ENCODE assay signal across 8 cellular contexts in the genomic region with DNA sequence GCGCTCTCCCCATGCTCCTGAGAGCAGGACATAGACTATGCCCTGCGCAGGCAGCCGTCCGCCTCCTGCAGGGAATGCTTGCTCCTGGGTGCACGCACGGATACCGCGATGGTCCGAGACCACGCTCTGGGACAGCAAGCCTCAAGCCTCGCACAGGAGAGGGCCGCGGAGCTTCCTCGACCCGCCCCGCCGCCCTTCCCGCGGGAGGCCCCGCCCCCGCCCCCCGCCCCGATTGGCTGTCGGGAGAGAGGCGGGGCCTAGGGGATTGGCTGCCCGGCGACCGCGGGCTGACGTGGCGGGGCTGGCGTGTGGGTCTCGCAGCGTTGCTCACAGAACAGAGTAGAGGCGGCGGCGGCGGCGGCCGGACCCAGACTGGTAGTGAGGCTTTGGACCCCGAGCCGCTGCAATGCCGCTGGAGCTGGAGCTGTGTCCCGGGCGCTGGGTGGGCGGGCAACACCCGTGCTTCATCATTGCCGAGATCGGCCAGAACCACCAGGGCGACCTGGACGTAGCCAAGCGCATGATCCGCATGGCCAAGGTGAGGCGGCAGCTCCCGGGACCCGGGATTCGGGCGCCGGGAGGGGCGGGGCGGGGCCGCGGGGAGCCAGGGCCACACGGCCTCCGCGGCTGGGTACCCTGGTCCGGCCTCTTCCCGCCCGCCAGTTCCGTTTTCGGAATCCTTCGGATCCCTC. TPM values are rescaled to one million over a fixed set of nuclear protein-coding genes. Genes with fewer than 3 reads are reported as not detected.
DNase-seq lines count a peak whose midpoint lies in the region; ATAC-seq and TF ChIP-seq lines count a peak whose summit lies in the region.

A gene with protein sequence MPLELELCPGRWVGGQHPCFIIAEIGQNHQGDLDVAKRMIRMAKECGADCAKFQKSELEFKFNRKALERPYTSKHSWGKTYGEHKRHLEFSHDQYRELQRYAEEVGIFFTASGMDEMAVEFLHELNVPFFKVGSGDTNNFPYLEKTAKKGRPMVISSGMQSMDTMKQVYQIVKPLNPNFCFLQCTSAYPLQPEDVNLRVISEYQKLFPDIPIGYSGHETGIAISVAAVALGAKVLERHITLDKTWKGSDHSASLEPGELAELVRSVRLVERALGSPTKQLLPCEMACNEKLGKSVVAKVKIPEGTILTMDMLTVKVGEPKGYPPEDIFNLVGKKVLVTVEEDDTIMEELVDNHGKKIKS (plus strand): TSS at position 330 of the 692 bp plus-strand sequence. CDS start 77 bp downstream, at position 407.

- H3K27me3 Mint-ChIP-seq in activated T-helper 2 cell treated with anti-CD3 and anti-CD28 coated beads, Interferon-gamma antibody, Interleukin-2, Interleukin-4, amounts not matched to agents 10 μg/mL and 5 μg/mL and 100 μg/mL, durations not matched to agents 14 hours and 24 hours and 36 hours (ENCODE audit: low read depth), result no peaks in the 10 kb centered on the region
- H3K27me3 Mint-ChIP-seq in naive thymus-derived CD8-positive, alpha-beta T cell, result no peaks in the 10 kb centered on the region
- H3K27me3 Mint-ChIP-seq in stimulated activated naive B cell treated with anti-CD40 and anti-IgM and Interleukin-4, amounts not matched to agents 10 μg/mL and 1 μg/mL and 100 μg/mL, for 72 hours, result no peaks in the 10 kb centered on the region

- peaks cover 21% of the 10 kb centered on the region for H3K36me3 ChIP-seq in RWPE2 (ENCODE audit: low read depth)

- intact Hi-C loops in activated T-helper 2 cell treated with anti-CD3 and anti-CD28 coated beads, Interferon-gamma antibody, Interleukin-2, Interleukin-4, amounts not matched to agents 10 μg/mL and 5 μg/mL and 100 μg/mL, durations not matched to agents 14 hours and 24 hours and 36 hours (cut with micrococcal nuclease), result loop anchor here (1.0 to 5.0 kb wide), 6 partner anchors 11 to 424 kb away; a partner anchor contains a TSS

- no peaks in the 10 kb centered on the region for H3K9me3 Mint-ChIP-seq in activated T-helper 2 cell treated with anti-CD3 and anti-CD28 coated beads, Interferon-gamma antibody, Interleukin-2, Interleukin-4, amounts not matched to agents 10 μg/mL and 5 μg/mL and 100 μg/mL, durations not matched to agents 14 hours and 24 hours and 36 hours
- no peaks in the 10 kb centered on the region for H3K9me3 Mint-ChIP-seq in naive thymus-derived CD8-positive, alpha-beta T cell
- peaks cover 4 to 6% of the 10 kb centered on the region in 2 donors for H3K9me3 Mint-ChIP-seq in stimulated activated naive B cell treated with anti-CD40 and anti-IgM and Interleukin-4, amounts not matched to agents 10 μg/mL and 1 μg/mL and 100 μg/mL, for 72 hours

- H3K9me3 ChIP-seq in RWPE2 (ENCODE audit: severe bottlenecking), result no peaks in the 10 kb centered on the region

- H3K4me3 ChIP-seq in LNCaP clone FGC (ENCODE audit: low read depth, low read length), result peak within 1 kb of the TSS; percentile 57
- H3K4me3 ChIP-seq in RWPE2 (ENCODE audit: severe bottlenecking), result peak within 1 kb of the TSS; percentile 84
- H3K4me3 ChIP-seq in fibroblast of mammary gland (ENCODE audit: control insufficient read depth, low read depth, low read length), result peak within 1 kb of the TSS; percentile 88

- POLR2A ChIA-PET in naive thymus-derived CD8-positive, alpha-beta T cell (lab: Charles Lee), result interaction anchor here (0.7 to 2.8 kb wide), 14 partner anchors 12 to 203 kb away, joined by 3 to 37 read pairs (median 4); a partner anchor contains a TSS

- H3K36me3 Mint-ChIP-seq in activated T-helper 2 cell treated with anti-CD3 and anti-CD28 coated beads, Interferon-gamma antibody, Interleukin-2, Interleukin-4, amounts not matched to agents 10 μg/mL and 5 μg/mL and 100 μg/mL, durations not matched to agents 14 hours and 24 hours and 36 hours (ENCODE audit: low read depth), result peaks cover 22% of the 10 kb centered on the region
- H3K36me3 Mint-ChIP-seq in naive thymus-derived CD8-positive, alpha-beta T cell, result peaks cover 0 to 10% (median 3%) of the 10 kb centered on the region in 3 donors
- H3K36me3 Mint-ChIP-seq in stimulated activated naive B cell treated with anti-CD40 and anti-IgM and Interleukin-4, amounts not matched to agents 10 μg/mL and 1 μg/mL and 100 μg/mL, for 72 hours, result peaks cover 19 to 28% of the 10 kb centered on the region in 2 donors

- H3K27ac ChIP-seq in RWPE2 (ENCODE audit: poor library complexity, severe bottlenecking), result peak within 1 kb of the TSS; percentile 48

- H3K27me3 ChIP-seq in RWPE2 (ENCODE audit: insufficient read depth, poor library complexity, severe bottlenecking), result no peaks in the 10 kb centered on the region

- TF ChIP-seq CTCF in LNCaP clone FGC (IDR thresholded peaks at IDR 0.05; ENCODE audit: control insufficient read depth, extremely low read depth, insufficient read depth) (no peak), RWPE2 (IDR thresholded peaks at IDR 0.05; ENCODE audit: poor library complexity, severe bottlenecking) (no peak), fibroblast of mammary gland (conservative IDR thresholded peaks at IDR 0.05; ENCODE audit: control insufficient read depth, insufficient read depth, low read depth, low read length) (no peak)

- H3K4me3 Mint-ChIP-seq in activated T-helper 2 cell treated with anti-CD3 and anti-CD28 coated beads, Interferon-gamma antibody, Interleukin-2, Interleukin-4, amounts not matched to agents 10 μg/mL and 5 μg/mL and 100 μg/mL, durations not matched to agents 14 hours and 24 hours and 36 hours (ENCODE audit: low read depth), result peak within 1 kb of the TSS; percentile 88
- peak within 1 kb of the TSS; percentile 90 to 99 (median 96) for H3K4me3 Mint-ChIP-seq in naive thymus-derived CD8-positive, alpha-beta T cell
- H3K4me3 Mint-ChIP-seq in stimulated activated naive B cell treated with anti-CD40 and anti-IgM and Interleukin-4, amounts not matched to agents 10 μg/mL and 1 μg/mL and 100 μg/mL, for 72 hours, result peak within 1 kb of the TSS; percentile 94 to 99

- peaks cover 40% of the 10 kb centered on the region for H3K4me1 Mint-ChIP-seq in activated T-helper 2 cell treated with anti-CD3 and anti-CD28 coated beads, Interferon-gamma antibody, Interleukin-2, Interleukin-4, amounts not matched to agents 10 μg/mL and 5 μg/mL and 100 μg/mL, durations not matched to agents 14 hours and 24 hours and 36 hours (ENCODE audit: low read depth)
- peaks cover 8 to 35% (median 25%) of the 10 kb centered on the region in 4 donors for H3K4me1 Mint-ChIP-seq in naive thymus-derived CD8-positive, alpha-beta T cell
- peaks cover 18 to 33% of the 10 kb centered on the region in 2 donors for H3K4me1 Mint-ChIP-seq in stimulated activated naive B cell treated with anti-CD40 and anti-IgM and Interleukin-4, amounts not matched to agents 10 μg/mL and 1 μg/mL and 100 μg/mL, for 72 hours

- peaks cover 6% of the 10 kb centered on the region for H3K4me1 ChIP-seq in RWPE2 (ENCODE audit: insufficient read depth, poor library complexity, severe bottlenecking)

- DNase-seq in EL (peak; percentile 98), H4 (ENCODE audit: low spot score) (peak; percentile 96), LNCaP clone FGC (ENCODE audit: low read depth) (peak; percentile 88), RWPE2 (ENCODE audit: low spot score) (peak; percentile 93), fibroblast of mammary gland (ENCODE audit: low read depth) (peak; percentile 94)
- DNase-seq in activated T-helper 2 cell treated with anti-CD3 and anti-CD28 coated beads, Interferon-gamma antibody, Interleukin-2, Interleukin-4, amounts not matched to agents 10 μg/mL and 5 μg/mL and 100 μg/mL, durations not matched to agents 14 hours and 24 hours and 36 hours (ENCODE audit: low spot score), result peak; percentile 89
- peak; percentile 86 to 95 (median 88) for DNase-seq in naive thymus-derived CD8-positive, alpha-beta T cell
- peak; percentile 90 for DNase-seq in stimulated activated naive B cell treated with anti-CD40 and anti-IgM and Interleukin-4, amounts not matched to agents 10 μg/mL and 1 μg/mL and 100 μg/mL, for 72 hours

- H3K27ac Mint-ChIP-seq in activated T-helper 2 cell treated with anti-CD3 and anti-CD28 coated beads, Interferon-gamma antibody, Interleukin-2, Interleukin-4, amounts not matched to agents 10 μg/mL and 5 μg/mL and 100 μg/mL, durations not matched to agents 14 hours and 24 hours and 36 hours, result peak within 1 kb of the TSS; percentile 91
- H3K27ac Mint-ChIP-seq in naive thymus-derived CD8-positive, alpha-beta T cell, result peak within 1 kb of the TSS; percentile 88 to 98 (median 96)
- peak within 1 kb of the TSS; percentile 98 for H3K27ac Mint-ChIP-seq in stimulated activated naive B cell treated with anti-CD40 and anti-IgM and Interleukin-4, amounts not matched to agents 10 μg/mL and 1 μg/mL and 100 μg/mL, for 72 hours

- peak; percentile 93 for ATAC-seq in RWPE2 (ENCODE audit: low read depth)
- ATAC-seq in naive thymus-derived CD8-positive, alpha-beta T cell, result peak; percentile 92 to 93
- peak; percentile 96 to 97 for ATAC-seq in stimulated activated naive B cell treated with anti-CD40 and anti-IgM and Interleukin-4, amounts not matched to agents 10 μg/mL and 1 μg/mL and 100 μg/mL, for 72 hours (replicated peaks)

RNA-seq across cellular contexts. Expression of the gene that starts here (rescaled TPM):
- total RNA-seq in H4 (2014; rRNA removed; shearing (Covaris generic)), result 119 and 152 TPM in 2 replicates
- 63.4 and 64.7 TPM in 2 replicates for total RNA-seq in activated T-helper 2 cell treated with anti-CD3 and anti-CD28 coated beads, Interferon-gamma antibody, Interleukin-2, Interleukin-4, amounts not matched to agents 10 μg/mL and 5 μg/mL and 100 μg/mL, durations not matched to agents 14 hours and 24 hours and 36 hours
- total RNA-seq in naive thymus-derived CD8-positive, alpha-beta T cell, result 10 to 100 TPM; 15.0 to 15.7 TPM
- polyA plus RNA-seq in naive thymus-derived CD8-positive, alpha-beta T cell, result 10 to 100 TPM; 28.9 to 32.4 (median 30.9) TPM

Comparison
In these comparisons a context has a peak if more than half of its experiments do, and no peak if none do; other contexts are left out.
1. Peak in every context shown above with its lines: DNase-seq, ATAC-seq, H3K4me3 ChIP-seq and H3K27ac ChIP-seq.